20 cellular contexts compared by ENCODE assay signal in genomic region chr2:229220254-229220653, GRCh38. TPM values are rescaled to one million over a fixed set of nuclear protein-coding genes. Genes with fewer than 3 reads are reported as not detected.
"Had no signal": no experiment of that assay in that cellular context is flagged by ENCODE, and none has a peak within 500 bp of the region (broad histone marks: within the 10 kb centered on the region; RNA-seq: fewer than 3 reads in every experiment).

No MANE protein-coding gene starts in this region.

- DNase-seq: immature natural killer cell; kidney; left colon; lower lobe of right lung; naive thymus-derived CD8-positive, alpha-beta T cell; pancreas; retina; sigmoid colon; small intestine; spleen; stimulated activated CD4-positive, alpha-beta T cell treated with anti-CD3 and anti-CD28 coated beads, Interleukin-4, amount 100 ng/mL, for 24 hours; stimulated activated naive CD4-positive, alpha-beta T cell; tibial artery; uterus had no signal

- ATAC-seq: left colon; left lung; lower lobe of right lung; naive thymus-derived CD8-positive, alpha-beta T cell; pancreas; right cardiac atrium; stimulated activated effector memory CD8-positive, alpha-beta T cell treated with anti-CD3 and anti-CD28 coated beads, Interleukin-12 subunit alpha, Interleukin-12 subunit beta, amount 100 ng/mL, for 72 hours had no signal

- H3K27me3 ChIP-seq: left lung, pancreas, sigmoid colon, spleen, suprapubic skin, tibial artery, uterus had no signal

- H3K27ac ChIP-seq: left lung, lower lobe of right lung, pancreas, prostate gland, sigmoid colon, spleen, suprapubic skin, tibial artery, uterus had no signal

- H3K9me3 ChIP-seq: left lung, lower lobe of right lung, pancreas, prostate gland, sigmoid colon, suprapubic skin, thoracic aorta, tibial artery, uterus had no signal

- H3K4me3 ChIP-seq: left lung, lower lobe of right lung, pancreas, prostate gland, sigmoid colon, spleen, suprapubic skin, thoracic aorta, tibial artery, uterus had no signal

- H3K36me3 ChIP-seq: left lung, pancreas, prostate gland, sigmoid colon, spleen, suprapubic skin, thoracic aorta, tibial artery, uterus had no signal

- H3K4me1 ChIP-seq: left lung, lower lobe of right lung, pancreas, prostate gland, spleen, suprapubic skin, tibial artery, uterus had no signal

RNA-seq across cellular contexts. Expression of gene PID1, which starts 50.8 kb away (rescaled TPM):
- polyA plus RNA-seq: naive thymus-derived CD8-positive, alpha-beta T cell had no signal
